In genomic region chr13:39684531-39685137, GRCh38 we compare ENCODE assay signal across 8 cellular contexts. TPM values are rescaled to one million over a fixed set of nuclear protein-coding genes. Genes with fewer than 3 reads are reported as not detected.
DNase-seq lines count a peak whose midpoint lies in the region; ATAC-seq and TF ChIP-seq lines count a peak whose summit lies in the region.

No MANE protein-coding gene starts in this region.

- in situ Hi-C loops in G401 (cut with HindIII; ENCODE audit: low sequenced_read_pairs) = no loop called here
- in situ Hi-C loops in astrocyte of the spinal cord (cut with HindIII; ENCODE audit: low sequenced_read_pairs) = no loop called here

- H3K4me3 ChIP-seq in astrocyte of the spinal cord (ENCODE audit: low read depth, low read length) = no peak overlapping the region

- TF ChIP-seq CTCF in astrocyte of the spinal cord (IDR thresholded peaks at IDR 0.05; ENCODE audit: low read depth, low read length) = no peak

- peak; percentile 48 for DNase-seq in G401 (ENCODE audit: low spot score)
- DNase-seq in NCI-H1105 (lab: John Stamatoyannopoulos, UW) = peak; percentile 19
- DNase-seq in astrocyte of the spinal cord (ENCODE audit: low read depth, low spot score) = peak; percentile 60
- DNase-seq in lung microvascular endothelial cell (ENCODE audit: low read depth in 2 of 2) = peak; percentile 59 to 67
- no peak for DNase-seq in stimulated activated naive CD8-positive, alpha-beta T cell treated with anti-CD3 and anti-CD28 coated beads, Interleukin-15, Interleukin-2, amounts not matched to agents 100 U/mL and 50 U/mL, for 24 hours

- no peak for ATAC-seq in HG03432 (IDR thresholded peaks at IDR 0.05; ENCODE audit: unreplicated experiment)
- ATAC-seq in GM21737 (IDR thresholded peaks at IDR 0.05; ENCODE audit: unreplicated experiment) = no peak
- ATAC-seq in GM18861 (IDR thresholded peaks at IDR 0.05; ENCODE audit: unreplicated experiment) = no peak
- no peak for ATAC-seq in stimulated activated naive CD8-positive, alpha-beta T cell treated with anti-CD3 and anti-CD28 coated beads, Interleukin-15, Interleukin-2, amounts not matched to agents 100 U/mL and 50 U/mL, for 24 hours

RNA-seq across cellular contexts. Expression of gene COG6, which starts 29.2 kb away (rescaled TPM):
- 20.6 and 27.3 TPM in 2 replicates for total RNA-seq in G401 (2014; rRNA removed; shearing (Covaris generic))
- 12.0 and 13.9 TPM in 2 replicates for total RNA-seq in lung microvascular endothelial cell
